ENCODE assay signal across 9 cellular contexts in genomic region chr10:103481974-103482531, GRCh38. TPM values are rescaled to one million over a fixed set of nuclear protein-coding genes. Genes with fewer than 3 reads are reported as not detected.
A peak's percentile ranks its signal among the peaks of the same experiment; 100 is the strongest.
DNase-seq lines count a peak whose midpoint lies in the region; ATAC-seq, FAIRE-seq and TF ChIP-seq lines count a peak whose summit lies in the region.
"Had no signal": no experiment of that assay in that cellular context is flagged by ENCODE, and none has a peak within 500 bp of the region (broad histone marks: within the 10 kb centered on the region; RNA-seq: fewer than 3 reads in every experiment).

No MANE protein-coding gene starts in this region.

- H3K27me3 Mint-ChIP-seq in type B pancreatic cell = peaks cover 2% of the 10 kb centered on the region

- no peaks in the 10 kb centered on the region for H3K79me2 ChIP-seq in OCI-LY1 (ENCODE audit: insufficient read depth, low read length)

- TF ChIP-seq RAD21 in A549 (conservative IDR thresholded peaks at IDR 0.05 in 1 of 2, IDR thresholded peaks at IDR 0.05 in 1 of 2) = peak; percentile 41 to 54; a peak in 4 of 5 replicates

- H3K4me3 Mint-ChIP-seq in type B pancreatic cell = no peak overlapping the region

- peak overlapping the region; percentile 42 for H3K27ac Mint-ChIP-seq in type B pancreatic cell

- WGBS in A549 (ENCODE audit: missing lambda C conversion rate) = 43% methylated on average over 10 of the region's 12 CpGs

- H3K9me3 ChIP-seq in A549 (no peaks in the 10 kb centered on the region), OCI-LY1 (ENCODE audit: low read length) (no peaks in the 10 kb centered on the region)

- no peak overlapping the region for H2AFZ ChIP-seq in OCI-LY1 (ENCODE audit: low read length)

- H3F3A ChIP-seq in OCI-LY1 (ENCODE audit: insufficient read depth, low read length) = no peaks in the 10 kb centered on the region

- no peak overlapping the region for H3K4me2 ChIP-seq in A549
- H3K4me2 ChIP-seq in OCI-LY1 (ENCODE audit: low read length) = no peak overlapping the region; the same call in 1 of the 2 replicates

- no peaks in the 10 kb centered on the region for H3K36me3 Mint-ChIP-seq in type B pancreatic cell

- TF ChIP-seq CTCF in A549 (IDR thresholded peaks at IDR 0.05) (peak; percentile 68), OCI-LY1 (IDR thresholded peaks at IDR 0.05; ENCODE audit: low read length) (peak; percentile 77), bronchial epithelial cell (IDR thresholded peaks at IDR 0.05; ENCODE audit: insufficient read depth, low read length, severe bottlenecking) (peak; percentile 69), type B pancreatic cell (conservative IDR thresholded peaks at IDR 0.05) (peak; percentile 77)

- H3K36me3 ChIP-seq in OCI-LY1 (ENCODE audit: insufficient read depth, low read length) (no peaks in the 10 kb centered on the region), bronchial epithelial cell (ENCODE audit: control insufficient read depth, insufficient read depth, low read length) (no peaks in the 10 kb centered on the region)

- H3K4me1 Mint-ChIP-seq in type B pancreatic cell (ENCODE audit: unreplicated experiment) = peaks cover 21% of the 10 kb centered on the region

- POLR2A ChIA-PET in A549 (lab: Yijun Ruan, JAX) = no interaction called here

- H3K27me3 ChIP-seq in OCI-LY1 (ENCODE audit: insufficient read depth, low read length) (no peaks in the 10 kb centered on the region), bronchial epithelial cell (ENCODE audit: control insufficient read depth, insufficient read depth, low read length) (no peaks in the 10 kb centered on the region)

- FAIRE-seq in A549 (lab: Jason Lieb, UNC) (peak; percentile 7), bronchial epithelial cell (lab: Jason Lieb, UNC) (no peak)
- FAIRE-seq: islet of Langerhans had no signal

- H3K9ac ChIP-seq in OCI-LY1 (ENCODE audit: low read length) = no peak overlapping the region

- no peak overlapping the region for H3K27ac ChIP-seq in A549
- no peak overlapping the region for H3K27ac ChIP-seq in OCI-LY1 (ENCODE audit: low read depth, low read length, poor library complexity, severe bottlenecking)

- no peaks in the 10 kb centered on the region for H4K20me1 ChIP-seq in OCI-LY1 (ENCODE audit: insufficient read depth, low read length)

- no peaks in the 10 kb centered on the region for H3K9me3 Mint-ChIP-seq in type B pancreatic cell

- ATAC-seq in A549 (peak; percentile 76 to 82), HG03354 (IDR thresholded peaks at IDR 0.05; ENCODE audit: poor library complexity, severe bottlenecking, unreplicated experiment) (peak; percentile 57), left lobe of liver (peak; percentile 81), GM21825 (IDR thresholded peaks at IDR 0.05; ENCODE audit: unreplicated experiment) (no peak)

- no peak for TF ChIP-seq EP300 in A549 (IDR thresholded peaks at IDR 0.05)

- H3K4me1 ChIP-seq in A549 = peaks cover 19% of the 10 kb centered on the region
- peaks cover 4% of the 10 kb centered on the region for H3K4me1 ChIP-seq in OCI-LY1 (ENCODE audit: insufficient read depth, low read length, severe bottlenecking)

- TF ChIP-seq POLR2A in A549 (IDR thresholded peaks at IDR 0.05; ENCODE audit: low read length) = no peak

- H3K4me3 ChIP-seq in A549 (no peak overlapping the region), OCI-LY1 (ENCODE audit: low read depth, low read length, poor library complexity, severe bottlenecking) (no peak overlapping the region), bronchial epithelial cell (ENCODE audit: low read depth, low read length) (no peak overlapping the region)

- no peaks in the 10 kb centered on the region for H3K9me2 ChIP-seq in OCI-LY1 (ENCODE audit: low read depth, low read length)

- CTCF ChIA-PET in A549 (lab: Yijun Ruan, JAX) = interaction anchor here (0.8 to 1.3 kb wide), 7 partner anchors 10 to 82 kb away, joined by 3 to 6 read pairs (median 3); partner anchors contain the start of gene CALHM2

- DNase-seq in A549 (ENCODE audit: low read depth in 1 of 2, low spot score in 1 of 2) (peak; percentile 78 to 88), ELR (ENCODE audit: low read depth) (peak; percentile 81), bronchial epithelial cell (ENCODE audit: low read depth) (peak; percentile 71), left lobe of liver (ENCODE audit: low spot score) (no peak), type B pancreatic cell (ENCODE audit: extremely low spot score, unreplicated experiment) (no peak)

TF ChIP-seq in A549, 52 proteins besides CTCF, POLR2A, EP300 and RAD21:
- TF ChIP-seq SMC3 (IDR thresholded peaks at IDR 0.05) = peak; percentile 52
- no peak for TF ChIP-seq MAZ (IDR thresholded peaks at IDR 0.05; ENCODE audit: borderline replicate concordance, low read depth, low read length)
TF ChIP-seq in A549: peak in this region for 1.

RNA-seq across cellular contexts. Expression of gene CALHM3, which starts 3.0 kb away (rescaled TPM):
- 0.08 and 0.17 TPM in 2 replicates for polyA plus RNA-seq in A549 (2011; rRNA removed)
- 0.11 and 0.13 TPM in 2 replicates for polyA plus RNA-seq in A549 (2012; cell fraction: cytosol; rRNA removed)
- polyA plus RNA-seq in A549 (2012; cell fraction: nucleus; rRNA removed) = 0.10 and 0.34 TPM in 2 replicates
- 0.09 to 0.21 TPM (median 0.17 TPM) in 3 replicates for polyA plus RNA-seq in A549 (2017; fragmentation: RNase III; extraction: RNeasy Plus Mini Kit Qiagen cat#74134 plus additional on column Dnase treatment)
- polyA minus RNA-seq in A549 (2011; rRNA and poly(A)+ RNA removed) = not detected in 2 replicates
- not detected in 2 replicates for total RNA-seq in bronchial epithelial cell
- not detected for total RNA-seq in left lobe of liver
- 3.3 and 20.3 TPM in 2 replicates for total RNA-seq in type B pancreatic cell (ENCODE audit: low replicate concordance)

RNA-seq across cellular contexts. Expression of gene NEURL1, which starts 11.5 kb away (rescaled TPM):
- polyA plus RNA-seq in A549 (2011; rRNA removed) (0.06 and 0.09 TPM in 2 replicates), A549 (2017; fragmentation: RNase III; extraction: RNeasy Plus Mini Kit Qiagen cat#74134 plus additional on column Dnase treatment) (0.12 to 0.37 TPM (median 0.26 TPM) in 3 replicates)
- polyA plus RNA-seq in A549 (2012; cell fraction: cytosol; rRNA removed) = 0.07 and 0.09 TPM in 2 replicates
- polyA plus RNA-seq in A549 (2012; cell fraction: nucleus; rRNA removed) = 0.24 and 0.61 TPM in 2 replicates
- 0.15 and 0.66 TPM in 2 replicates for polyA minus RNA-seq in A549 (2011; rRNA and poly(A)+ RNA removed)
- total RNA-seq in bronchial epithelial cell (1.1 and 5.1 TPM in 2 replicates), left lobe of liver (1.7 TPM), type B pancreatic cell (ENCODE audit: low replicate concordance) (38.3 and 102 TPM in 2 replicates)

RNA-seq across cellular contexts. Expression of gene CALHM1, which starts 23.4 kb away (rescaled TPM):
- polyA plus RNA-seq in A549 (2011; rRNA removed) (not detected in 2 replicates), A549 (2017; fragmentation: RNase III; extraction: RNeasy Plus Mini Kit Qiagen cat#74134 plus additional on column Dnase treatment) (not detected in 3 replicates)
- not detected in 2 replicates for polyA plus RNA-seq in A549 (2012; cell fraction: cytosol; rRNA removed)
- polyA plus RNA-seq in A549 (2012; cell fraction: nucleus; rRNA removed) = not detected in 2 replicates
- polyA minus RNA-seq in A549 (2011; rRNA and poly(A)+ RNA removed) = not detected in 2 replicates
- total RNA-seq in bronchial epithelial cell (not detected in 2 replicates), left lobe of liver (not detected), type B pancreatic cell (ENCODE audit: low replicate concordance) (0.17 TPM in 1 of 2 replicates, not detected in the other)

RNA-seq across cellular contexts. Expression of gene CALHM2, which starts 29.9 kb away (rescaled TPM):
- polyA plus RNA-seq in A549 (2011; rRNA removed) (2.5 and 3.6 TPM in 2 replicates), A549 (2017; fragmentation: RNase III; extraction: RNeasy Plus Mini Kit Qiagen cat#74134 plus additional on column Dnase treatment) (1.9 to 2.7 TPM (median 2.6 TPM) in 3 replicates)
- polyA plus RNA-seq in A549 (2012; cell fraction: cytosol; rRNA removed) = 2.4 and 3.0 TPM in 2 replicates
- 3.1 and 3.8 TPM in 2 replicates for polyA plus RNA-seq in A549 (2012; cell fraction: nucleus; rRNA removed)
- polyA minus RNA-seq in A549 (2011; rRNA and poly(A)+ RNA removed) = 3.4 and 4.1 TPM in 2 replicates
- total RNA-seq in bronchial epithelial cell (0.53 and 0.64 TPM in 2 replicates), left lobe of liver (3.6 TPM), type B pancreatic cell (ENCODE audit: low replicate concordance) (3.5 and 27.8 TPM in 2 replicates)

Comparison
In these comparisons a context has a peak if more than half of its experiments do, and no peak if none do; other contexts are left out.
1. DNase-seq: peak in A549 (2 of 2), ELR (single experiment) and bronchial epithelial cell (single experiment); none in left lobe of liver (single experiment) and type B pancreatic cell (single experiment).
2. Peak in every context shown above with its lines, with median percentiles within 50 percentile points of each other: CTCF ChIP-seq.